16 cellular contexts compared by ENCODE assay signal in genomic region chr14:102827716-102828115, GRCh38. TPM values are rescaled to one million over a fixed set of nuclear protein-coding genes. Genes with fewer than 3 reads are reported as not detected.
DNase-seq lines count a peak whose midpoint lies in the region; ATAC-seq, FAIRE-seq and TF ChIP-seq lines count a peak whose summit lies in the region.
"Had no signal": no experiment of that assay in that cellular context is flagged by ENCODE, and none has a peak within 500 bp of the region (broad histone marks: within the 10 kb centered on the region; RNA-seq: fewer than 3 reads in every experiment).

No MANE protein-coding gene starts in this region.

- H3K36me3 ChIP-seq in PC-9 (ENCODE audit: low read depth), result no peaks in the 10 kb centered on the region; the same call in 1 of the 2 replicates
- no peaks in the 10 kb centered on the region for H3K36me3 ChIP-seq in pancreas
- H3K36me3 ChIP-seq: cardiac muscle cell, gastrocnemius medialis had no signal

- CTCF ChIA-PET in PC-9 (lab: Charles Lee) (no interaction called here), RWPE1 (lab: Yijun Ruan, JAX) (no interaction called here)

- no peaks in the 10 kb centered on the region for H3K9me3 ChIP-seq in PC-9 (ENCODE audit: insufficient read depth, low read depth)
- H3K9me3 ChIP-seq in pancreas, result no peaks in the 10 kb centered on the region
- H3K9me3 ChIP-seq: gastrocnemius medialis had no signal

- 13 to 25% methylated on average over 13 of the region's 13 CpGs for WGBS in pancreas, 2 donors

- intact Hi-C loops in PC-9 (cut with micrococcal nuclease; ENCODE audit: unreplicated experiment), result no loop called here
- intact Hi-C loops in pancreas (cut with DNase I), result no loop called here

- DNase-seq in NCI-H1092 treated with DMSO at 0.1 percent for 48 hours (lab: John Stamatoyannopoulos, UW) (peak; percentile 27), NCI-H1092 (lab: John Stamatoyannopoulos, UW) (no peak), PC-9 (no peak), fibroblast of peridontal ligament (ENCODE audit: extremely low read depth) (peak; percentile 45), pancreas (peak in 1 of 6 donors; percentile 64), RWPE1 (ENCODE audit: low spot score) (no peak)
- DNase-seq: 8988T, gastrocnemius medialis, NCI-H1105, NCI-H510A had no signal

- H3K9me2 ChIP-seq in PC-9 (ENCODE audit: insufficient read depth), result no peaks in the 10 kb centered on the region

- BruUV-seq in PC-9 (replicated peaks; lab: Mats Ljungman, UMichigan), result no TSS peak

- ATAC-seq in pancreas (peak in 3 of 4 donors; percentile 48 to 73 (median 70)), HG02840 (IDR thresholded peaks at IDR 0.05; ENCODE audit: low FRiP score, unreplicated experiment) (no peak), GM21619 (IDR thresholded peaks at IDR 0.05; ENCODE audit: unreplicated experiment) (no peak)
- ATAC-seq: gastrocnemius medialis, HCT116 had no signal

- peaks cover 49% of the 10 kb centered on the region for H3K79me2 ChIP-seq in PC-9 (ENCODE audit: low read depth)

- H3K4me1 ChIP-seq in PC-9 (replicated peaks; ENCODE audit: insufficient read depth), result peaks cover 19% of the 10 kb centered on the region
- H3K4me1 ChIP-seq in pancreas, result no peaks in the 10 kb centered on the region

- 0 out of 2 replicates have a peak overlapping the region, but pooled peaks have one; percentile 1 for H3K4me2 ChIP-seq in PC-9

- peaks cover 9% of the 10 kb centered on the region; the same call in 1 of the 2 replicates for H3F3A ChIP-seq in PC-9 (ENCODE audit: insufficient read depth, low read depth)

- no peak for FAIRE-seq in pancreas (lab: Jason Lieb, UNC)

- H3K27ac ChIP-seq in PC-9 (peak overlapping the region; percentile 2; the same call in 1 of the 2 replicates), pancreas (no peak overlapping the region), RWPE1 (no peak overlapping the region)
- H3K27ac ChIP-seq: C4-2B, cardiac muscle cell, gastrocnemius medialis, VCaP had no signal

- H3K4me3 ChIP-seq in PC-9, result no peak overlapping the region
- H3K4me3 ChIP-seq in pancreas, result peak overlapping the region in 2 of 4 donors; percentile 21 to 34
- H3K4me3 ChIP-seq: cardiac muscle cell, gastrocnemius medialis had no signal

- peaks cover 9% of the 10 kb centered on the region; the same call in 1 of the 2 replicates for H4K20me1 ChIP-seq in PC-9 (ENCODE audit: insufficient read depth)

- H2AFZ ChIP-seq in PC-9, result no peak overlapping the region

- no peak for TF ChIP-seq CTCF in PC-9 (conservative IDR thresholded peaks at IDR 0.05)
- TF ChIP-seq CTCF in pancreas (IDR thresholded peaks at IDR 0.05), result no peak
- TF ChIP-seq CTCF in RWPE1 (conservative IDR thresholded peaks at IDR 0.05; ENCODE audit: low read depth), result no peak

- H3K27me3 ChIP-seq in PC-9 (ENCODE audit: insufficient read depth, low read depth) (no peaks in the 10 kb centered on the region), pancreas (no peaks in the 10 kb centered on the region)
- H3K27me3 ChIP-seq: cardiac muscle cell, gastrocnemius medialis had no signal

- POLR2A ChIA-PET in PC-9 (lab: Charles Lee; ENCODE audit: unreplicated experiment) (no interaction called here), RWPE1 (lab: Yijun Ruan, JAX; ENCODE audit: low non-redundant PET) (no interaction called here)

RNA-seq across cellular contexts. Expression of gene TRAF3, which starts 50.5 kb away (rescaled TPM):
- 38.6 and 41.3 TPM in 2 replicates for total RNA-seq in PC-9 (2021)
- 10 to 100 TPM in 1 of 6 donors, 1 to 10 TPM in 5; 4.3 to 14.7 (median 6.4) TPM for total RNA-seq in pancreas
- polyA plus RNA-seq in pancreas, result 1 to 10 TPM; 3.6 to 4.5 TPM

Comparison
In these comparisons a context has a peak if more than half of its experiments do, and no peak if none do; other contexts are left out.
1. DNase-seq: peak in NCI-H1092 treated with DMSO at 0.1 percent for 48 hours (single experiment) and fibroblast of peridontal ligament (single experiment); none in NCI-H1092 (single experiment), PC-9 (0 of 2) and RWPE1 (single experiment).
2. ATAC-seq: peak in pancreas (3 of 4); none in HG02840 (single experiment) and GM21619 (single experiment).